ENCODE assay signal across 8 cellular contexts in genomic region chr19:51169283-51169918, GRCh38. TPM values are rescaled to one million over a fixed set of nuclear protein-coding genes. Genes with fewer than 3 reads are reported as not detected.
DNase-seq lines count a peak whose midpoint lies in the region; ATAC-seq, FAIRE-seq and TF ChIP-seq lines count a peak whose summit lies in the region.
"Not testable (repeated sequence)": the region's sequence is repeated elsewhere in the genome, so short reads cannot be mapped to it uniquely, and the experiment has no call there.

No MANE protein-coding gene starts in this region.

- POLR2A ChIA-PET in GM10248 (lab: Yijun Ruan, JAX); HepG2 (lab: Yijun Ruan, JAX): not testable (repeated sequence)

- 4% methylated on average over 10 of the region's 11 CpGs for WGBS in HepG2 (ENCODE audit: low lambda C conversion rate)
- WGBS in smooth muscle cell (ENCODE audit: low lambda C conversion rate) = 17% methylated on average over 11 of the region's 11 CpGs

- TF ChIP-seq CTCF in GM10248 (IDR thresholded peaks at IDR 0.05; ENCODE audit: control extremely low read depth, extremely low read depth, low read depth, missing control alignments) = peak; percentile 77
- peak; percentile 79 for TF ChIP-seq CTCF in HepG2 (CRISPR knock-in tag; IDR thresholded peaks at IDR 0.05)
- peak; percentile 93 for TF ChIP-seq CTCF in smooth muscle cell (IDR thresholded peaks at IDR 0.05; ENCODE audit: borderline replicate concordance, insufficient read depth, poor library complexity, severe bottlenecking)
- TF ChIP-seq CTCF in upper lobe of right lung (IDR thresholded peaks at IDR 0.05) = peak; percentile 94

- not testable (repeated sequence) for H2AFZ ChIP-seq in HepG2 (ENCODE audit: low read length); smooth muscle cell (ENCODE audit: low read depth)

- CTCF ChIA-PET in GM10248 (lab: Yijun Ruan, JAX) (interaction anchor here (0.7 to 4.2 kb wide), 6 partner anchors 10 to 90 kb away, joined by 3 to 35 read pairs (median 4); no protein-coding TSS in a partner anchor), HepG2 (lab: Yijun Ruan, JAX; ENCODE audit: low intra/inter-chr PET ratio, low total read pairs) (interaction anchor here (1.7 kb wide), 1 partner anchor 11 kb away, joined by 6 read pairs; no protein-coding TSS in a partner anchor)

- not testable (repeated sequence) for H3K36me3 ChIP-seq in effector memory CD4-positive, alpha-beta T cell (ENCODE audit: control insufficient read depth, insufficient read depth, low read length); HepG2 (replicated peaks in 1 of 2; ENCODE audit: control insufficient read depth in 1 of 2, insufficient read depth in 2 of 2, low read length in 2 of 2); smooth muscle cell (ENCODE audit: low read depth); upper lobe of right lung

- intact Hi-C loops in HepG2 (cut with micrococcal nuclease; ENCODE audit: unreplicated experiment); upper lobe of right lung (cut with DNase I): not testable (repeated sequence)

- not testable (repeated sequence) for H3K4me2 ChIP-seq in HepG2 (ENCODE audit: low read depth, low read length)
- H3K4me2 ChIP-seq in smooth muscle cell = peak overlapping the region; percentile 66

- H3K4me3 Mint-ChIP-seq in activated T-cell treated with anti-CD3 and anti-CD28 coated beads, Interleukin-2, amount 50 U/mL, for 4 hours = not testable (repeated sequence)

- TF ChIP-seq POLR2A in HepG2 (IDR thresholded peaks at IDR 0.05; ENCODE audit: insufficient read depth in 1 of 2, low read depth in 2 of 2, low read length in 2 of 2) = not testable (repeated sequence)

- H3K9me3 Mint-ChIP-seq in activated T-cell treated with anti-CD3 and anti-CD28 coated beads, Interleukin-2, amount 50 U/mL, for 4 hours = not testable (repeated sequence)

- not testable (repeated sequence) for ATAC-seq in activated T-cell treated with anti-CD3 and anti-CD28 coated beads, Interleukin-2, amount 50 U/mL, for 4 hours; HepG2; upper lobe of right lung

- not testable (repeated sequence) for H3K27me3 Mint-ChIP-seq in activated T-cell treated with anti-CD3 and anti-CD28 coated beads, Interleukin-2, amount 50 U/mL, for 4 hours (ENCODE audit: low read depth)

- BruUV-seq in HepG2 (replicated peaks; lab: Mats Ljungman, UMichigan) = not testable (repeated sequence)

- TF ChIP-seq RAD21 in HepG2 (CRISPR knock-in tag; IDR thresholded peaks at IDR 0.05) = 0 out of 2 replicates have a peak, but pooled peaks have one; percentile 13

- H3K79me2 ChIP-seq in HepG2 (ENCODE audit: insufficient read depth, low read length); smooth muscle cell (ENCODE audit: low read depth): not testable (repeated sequence)

- H3K4me3 ChIP-seq in effector memory CD4-positive, alpha-beta T cell (ENCODE audit: insufficient read depth, low read depth, low read length, poor library complexity, severe bottlenecking); HepG2 (replicated peaks in 1 of 3; ENCODE audit: insufficient read depth in 1 of 3, low read depth in 2 of 3, low read length in 3 of 3); smooth muscle cell; upper lobe of right lung: not testable (repeated sequence)

- not testable (repeated sequence) for H3K27me3 ChIP-seq in effector memory CD4-positive, alpha-beta T cell (replicated peaks; ENCODE audit: control insufficient read depth, insufficient read depth, low read length, poor library complexity, severe bottlenecking); HepG2 (ENCODE audit: control insufficient read depth in 1 of 2, insufficient read depth in 2 of 2, low read length in 2 of 2); smooth muscle cell (ENCODE audit: low read depth); upper lobe of right lung

- not testable (repeated sequence) for TF ChIP-seq EP300 in HepG2 (IDR thresholded peaks at IDR 0.05; ENCODE audit: low read depth in 2 of 2, low read length in 2 of 2); HepG2 (CRISPR knock-in tag; IDR thresholded peaks at IDR 0.05; ENCODE audit: borderline replicate concordance)

- not testable (repeated sequence) for H3K36me3 Mint-ChIP-seq in activated T-cell treated with anti-CD3 and anti-CD28 coated beads, Interleukin-2, amount 50 U/mL, for 4 hours (ENCODE audit: insufficient read depth)

- not testable (repeated sequence) for DNase-seq in GM10248 (ENCODE audit: extremely low spot score)
- DNase-seq in NCI-H1436 treated with DMSO at 0.1 percent for 48 hours (lab: John Stamatoyannopoulos, UW) = peak; percentile 2
- peak; percentile 75 for DNase-seq in SK-MEL-5 (ENCODE audit: low read depth, low spot score)
- DNase-seq in activated T-cell treated with anti-CD3 and anti-CD28 coated beads, Interleukin-2, amount 50 U/mL, for 4 hours = peak; percentile 61
- peak in 2 of 3 donors; percentile 28 to 38 for DNase-seq in effector memory CD4-positive, alpha-beta T cell
- peak; percentile 35 for DNase-seq in HepG2 (ENCODE audit: low spot score)
- peak; percentile 7 for DNase-seq in smooth muscle cell (lab: John Stamatoyannopoulos, UW; ENCODE audit: unreplicated experiment)
- DNase-seq in upper lobe of right lung = peak; percentile 77

- H3K4me1 ChIP-seq in effector memory CD4-positive, alpha-beta T cell (ENCODE audit: control insufficient read depth, insufficient read depth, low read length, poor library complexity, severe bottlenecking); HepG2 (ENCODE audit: insufficient read depth, low read length); smooth muscle cell (ENCODE audit: low read depth); upper lobe of right lung: not testable (repeated sequence)

- H3K27ac ChIP-seq in effector memory CD4-positive, alpha-beta T cell (ENCODE audit: insufficient read depth, low read length, poor library complexity, severe bottlenecking); HepG2 (ENCODE audit: extremely low read length, insufficient read depth, low read length); smooth muscle cell (ENCODE audit: low read depth); upper lobe of right lung: not testable (repeated sequence)

- not testable (repeated sequence) for H4K20me1 ChIP-seq in HepG2 (ENCODE audit: insufficient read depth, low read length); smooth muscle cell (ENCODE audit: low read depth)

- in situ Hi-C loops in SK-MEL-5 (cut with HindIII; ENCODE audit: low pct_unique_long_range_greater_than_20kb, low sequenced_read_pairs); HepG2 (cut with HindIII; ENCODE audit: extremely low pct_ligation_motif_present, low pct_unique_long_range_greater_than_20kb): not testable (repeated sequence)

- not testable (repeated sequence) for FAIRE-seq in HepG2 (lab: Jason Lieb, UNC)

- not testable (repeated sequence) for H3K9me3 ChIP-seq in effector memory CD4-positive, alpha-beta T cell (ENCODE audit: control insufficient read depth, low read length); HepG2 (ENCODE audit: low read length); smooth muscle cell (replicated peaks; ENCODE audit: low read depth); upper lobe of right lung

- H3F3A ChIP-seq in smooth muscle cell (ENCODE audit: low read depth) = not testable (repeated sequence)

- H3K4me1 Mint-ChIP-seq in activated T-cell treated with anti-CD3 and anti-CD28 coated beads, Interleukin-2, amount 50 U/mL, for 4 hours (ENCODE audit: low read depth) = peaks cover 18% of the 10 kb centered on the region

- not testable (repeated sequence) for H3K9ac ChIP-seq in HepG2 (ENCODE audit: insufficient read depth, low read depth, low read length); smooth muscle cell (ENCODE audit: low read depth)

RNA-seq across cellular contexts. Expression of gene SIGLEC7, which starts 27.3 kb away (rescaled TPM):
- not detected in 2 replicates for total RNA-seq in SK-MEL-5 (2014; rRNA removed; shearing (Covaris generic))
- polyA plus RNA-seq in SK-MEL-5 (2015; cell fraction: cytosol; rRNA removed) = not detected in 2 replicates
- polyA plus RNA-seq in SK-MEL-5 (2015; cell fraction: nucleus; rRNA removed) = not detected in 2 replicates
- under 1 TPM in 1 of 3 donors, not detected in 2; 0.16 TPM for total RNA-seq in activated T-cell treated with anti-CD3 and anti-CD28 coated beads, Interleukin-2, amount 50 U/mL, for 4 hours
- total RNA-seq in HepG2 (2016; rRNA removed; fragmentation: Illumina TruSeq; extraction: Trizol) = not detected in 2 replicates
- total RNA-seq in HepG2 (2016; cell fraction: cytosol; rRNA removed; fragmentation: Illumina TruSeq; extraction: Trizol; ENCODE audit: low read depth) = not detected in 2 replicates
- not detected in 2 replicates for total RNA-seq in HepG2 (2016; cell fraction: insoluble cytoplasmic fraction; rRNA removed; fragmentation: Illumina TruSeq; extraction: Trizol)
- total RNA-seq in HepG2 (2016; cell fraction: membrane; rRNA removed; fragmentation: Illumina TruSeq; extraction: Trizol) = not detected in 2 replicates
- not detected in 2 replicates for total RNA-seq in HepG2 (2016; cell fraction: nucleus; rRNA removed; fragmentation: Illumina TruSeq; extraction: Trizol)
- 0.17 TPM in 1 of 2 replicates, not detected in the other for polyA plus RNA-seq in HepG2 (2011; rRNA removed)
- 0.08 TPM in 1 of 2 replicates, not detected in the other for polyA plus RNA-seq in HepG2 (2011; cell fraction: cytosol; rRNA removed)
- not detected in 2 replicates for polyA plus RNA-seq in HepG2 (2011; cell fraction: nucleus; rRNA removed)
- not detected in 2 replicates for polyA plus RNA-seq in HepG2 (2012)
- not detected in 2 replicates for polyA plus RNA-seq in HepG2 (2016; cell fraction: cytosol; fragmentation: Illumina TruSeq; extraction: Trizol; ENCODE audit: low read depth)
- polyA plus RNA-seq in HepG2 (2016; cell fraction: insoluble cytoplasmic fraction; fragmentation: Illumina TruSeq; extraction: Trizol; ENCODE audit: low read depth) = not detected in 2 replicates
- not detected in 2 replicates for polyA plus RNA-seq in HepG2 (2016; cell fraction: membrane; fragmentation: Illumina TruSeq; extraction: Trizol; ENCODE audit: low read depth)
- polyA plus RNA-seq in HepG2 (2016; cell fraction: nucleus; fragmentation: Illumina TruSeq; extraction: Trizol; ENCODE audit: insufficient read depth, low read depth) = not detected in 2 replicates
- not detected in 2 replicates for polyA minus RNA-seq in HepG2 (2011; rRNA and poly(A)+ RNA removed; ENCODE audit: low replicate concordance)
- not detected in 2 replicates for polyA minus RNA-seq in HepG2 (2011; cell fraction: cytosol; rRNA and poly(A)+ RNA removed)
- not detected in 2 replicates for polyA minus RNA-seq in HepG2 (2011; cell fraction: nucleus; rRNA and poly(A)+ RNA removed)
- not detected in 2 replicates for total RNA-seq in smooth muscle cell
- polyA plus RNA-seq in smooth muscle cell = not detected in 2 replicates
- 11.0 TPM for total RNA-seq in upper lobe of right lung

RNA-seq across cellular contexts. Expression of gene SIGLEC9, which starts 44.7 kb away (rescaled TPM):
- total RNA-seq in SK-MEL-5 (2014; rRNA removed; shearing (Covaris generic)) = not detected in 2 replicates
- polyA plus RNA-seq in SK-MEL-5 (2015; cell fraction: cytosol; rRNA removed) = not detected in 2 replicates
- not detected in 2 replicates for polyA plus RNA-seq in SK-MEL-5 (2015; cell fraction: nucleus; rRNA removed)
- total RNA-seq in activated T-cell treated with anti-CD3 and anti-CD28 coated beads, Interleukin-2, amount 50 U/mL, for 4 hours = under 1 TPM; 0.22 to 0.43 (median 0.37) TPM
- total RNA-seq in HepG2 (2016; rRNA removed; fragmentation: Illumina TruSeq; extraction: Trizol) = not detected in 2 replicates
- not detected in 2 replicates for total RNA-seq in HepG2 (2016; cell fraction: cytosol; rRNA removed; fragmentation: Illumina TruSeq; extraction: Trizol; ENCODE audit: low read depth)
- not detected in 2 replicates for total RNA-seq in HepG2 (2016; cell fraction: insoluble cytoplasmic fraction; rRNA removed; fragmentation: Illumina TruSeq; extraction: Trizol)
- total RNA-seq in HepG2 (2016; cell fraction: membrane; rRNA removed; fragmentation: Illumina TruSeq; extraction: Trizol) = not detected in 2 replicates
- not detected in 2 replicates for total RNA-seq in HepG2 (2016; cell fraction: nucleus; rRNA removed; fragmentation: Illumina TruSeq; extraction: Trizol)
- polyA plus RNA-seq in HepG2 (2011; rRNA removed) = not detected in 2 replicates
- not detected in 2 replicates for polyA plus RNA-seq in HepG2 (2011; cell fraction: cytosol; rRNA removed)
- 0.14 TPM in 1 of 2 replicates, not detected in the other for polyA plus RNA-seq in HepG2 (2011; cell fraction: nucleus; rRNA removed)
- not detected in 2 replicates for polyA plus RNA-seq in HepG2 (2012)
- polyA plus RNA-seq in HepG2 (2016; cell fraction: cytosol; fragmentation: Illumina TruSeq; extraction: Trizol; ENCODE audit: low read depth) = not detected in 2 replicates
- not detected in 2 replicates for polyA plus RNA-seq in HepG2 (2016; cell fraction: insoluble cytoplasmic fraction; fragmentation: Illumina TruSeq; extraction: Trizol; ENCODE audit: low read depth)
- polyA plus RNA-seq in HepG2 (2016; cell fraction: membrane; fragmentation: Illumina TruSeq; extraction: Trizol; ENCODE audit: low read depth) = not detected in 2 replicates
- polyA plus RNA-seq in HepG2 (2016; cell fraction: nucleus; fragmentation: Illumina TruSeq; extraction: Trizol; ENCODE audit: insufficient read depth, low read depth) = not detected in 2 replicates
- not detected in 2 replicates for polyA minus RNA-seq in HepG2 (2011; rRNA and poly(A)+ RNA removed; ENCODE audit: low replicate concordance)
- polyA minus RNA-seq in HepG2 (2011; cell fraction: cytosol; rRNA and poly(A)+ RNA removed) = not detected in 2 replicates
- not detected in 2 replicates for polyA minus RNA-seq in HepG2 (2011; cell fraction: nucleus; rRNA and poly(A)+ RNA removed)
- not detected in 2 replicates for total RNA-seq in smooth muscle cell
- not detected in 2 replicates for polyA plus RNA-seq in smooth muscle cell
- total RNA-seq in upper lobe of right lung = 14.5 TPM

RNA-seq across cellular contexts. Expression of gene CD33, which starts 55.5 kb away (rescaled TPM):
- total RNA-seq in SK-MEL-5 (2014; rRNA removed; shearing (Covaris generic)) = 0.19 and 0.63 TPM in 2 replicates
- 0.23 and 0.46 TPM in 2 replicates for polyA plus RNA-seq in SK-MEL-5 (2015; cell fraction: cytosol; rRNA removed)
- 0.39 and 1.1 TPM in 2 replicates for polyA plus RNA-seq in SK-MEL-5 (2015; cell fraction: nucleus; rRNA removed)
- under 1 TPM; 0.11 to 0.51 (median 0.11) TPM for total RNA-seq in activated T-cell treated with anti-CD3 and anti-CD28 coated beads, Interleukin-2, amount 50 U/mL, for 4 hours
- total RNA-seq in HepG2 (2016; rRNA removed; fragmentation: Illumina TruSeq; extraction: Trizol) = 0.29 TPM in 1 of 2 replicates, not detected in the other
- not detected in 2 replicates for total RNA-seq in HepG2 (2016; cell fraction: cytosol; rRNA removed; fragmentation: Illumina TruSeq; extraction: Trizol; ENCODE audit: low read depth)
- not detected in 2 replicates for total RNA-seq in HepG2 (2016; cell fraction: insoluble cytoplasmic fraction; rRNA removed; fragmentation: Illumina TruSeq; extraction: Trizol)
- total RNA-seq in HepG2 (2016; cell fraction: membrane; rRNA removed; fragmentation: Illumina TruSeq; extraction: Trizol) = not detected in 2 replicates
- total RNA-seq in HepG2 (2016; cell fraction: nucleus; rRNA removed; fragmentation: Illumina TruSeq; extraction: Trizol) = not detected in 2 replicates
- polyA plus RNA-seq in HepG2 (2011; rRNA removed) = 0.07 TPM in 1 of 2 replicates, not detected in the other
- 0.09 TPM in 1 of 2 replicates, not detected in the other for polyA plus RNA-seq in HepG2 (2011; cell fraction: cytosol; rRNA removed)
- polyA plus RNA-seq in HepG2 (2011; cell fraction: nucleus; rRNA removed) = not detected in 2 replicates
- polyA plus RNA-seq in HepG2 (2012) = not detected in 2 replicates
- not detected in 2 replicates for polyA plus RNA-seq in HepG2 (2016; cell fraction: cytosol; fragmentation: Illumina TruSeq; extraction: Trizol; ENCODE audit: low read depth)
- not detected in 2 replicates for polyA plus RNA-seq in HepG2 (2016; cell fraction: insoluble cytoplasmic fraction; fragmentation: Illumina TruSeq; extraction: Trizol; ENCODE audit: low read depth)
- not detected in 2 replicates for polyA plus RNA-seq in HepG2 (2016; cell fraction: membrane; fragmentation: Illumina TruSeq; extraction: Trizol; ENCODE audit: low read depth)
- polyA plus RNA-seq in HepG2 (2016; cell fraction: nucleus; fragmentation: Illumina TruSeq; extraction: Trizol; ENCODE audit: insufficient read depth, low read depth) = not detected in 2 replicates
- 0.44 and 13.3 TPM in 2 replicates for polyA minus RNA-seq in HepG2 (2011; rRNA and poly(A)+ RNA removed; ENCODE audit: low replicate concordance)
- polyA minus RNA-seq in HepG2 (2011; cell fraction: cytosol; rRNA and poly(A)+ RNA removed) = not detected in 2 replicates
- not detected in 2 replicates for polyA minus RNA-seq in HepG2 (2011; cell fraction: nucleus; rRNA and poly(A)+ RNA removed)
- not detected in 2 replicates for total RNA-seq in smooth muscle cell
- not detected in 2 replicates for polyA plus RNA-seq in smooth muscle cell
- 20.7 TPM for total RNA-seq in upper lobe of right lung

Comparison
In these comparisons a context has a peak if more than half of its experiments do, and no peak if none do; other contexts are left out.
1. RNA of gene SIGLEC7, which starts 27.3 kb away (total RNA-seq): 11.0 TPM in upper lobe of right lung (single experiment); not detected in HepG2, not detected in SK-MEL-5, 0.16 TPM in activated T-cell treated with anti-CD3 and anti-CD28 coated beads, Interleukin-2, amount 50 U/mL, for 4 hours and not detected in smooth muscle cell; every median in the first group is over 10 times any median in the second.
2. RNA of gene SIGLEC9, which starts 44.7 kb away (total RNA-seq): 14.5 TPM in upper lobe of right lung (single experiment); 0.22 to 0.43 TPM in activated T-cell treated with anti-CD3 and anti-CD28 coated beads, Interleukin-2, amount 50 U/mL, for 4 hours, not detected in SK-MEL-5, not detected in HepG2 and not detected in smooth muscle cell; every median in the first group is over 10 times any median in the second.
3. RNA of gene CD33, which starts 55.5 kb away (total RNA-seq): 20.7 TPM in upper lobe of right lung (single experiment); 0.19 to 0.63 TPM in SK-MEL-5, 0.29 TPM in HepG2, 0.11 to 0.51 TPM in activated T-cell treated with anti-CD3 and anti-CD28 coated beads, Interleukin-2, amount 50 U/mL, for 4 hours and not detected in smooth muscle cell; every median in the first group is over 10 times any median in the second.
4. Peak in every context shown above with its lines, with median percentiles within 50 percentile points of each other: CTCF ChIP-seq.